ENCODE assay signal across 8 cellular contexts in genomic region chr4:185265942-185266341, GRCh38. TPM values are rescaled to one million over a fixed set of nuclear protein-coding genes. Genes with fewer than 3 reads are reported as not detected.
DNase-seq lines count a peak whose midpoint lies in the region; ATAC-seq and TF ChIP-seq lines count a peak whose summit lies in the region.

No MANE protein-coding gene starts in this region.

- peaks cover 37% of the 10 kb centered on the region for H3K4me1 Mint-ChIP-seq in activated naive CD4-positive, alpha-beta T cell treated with anti-CD3 and anti-CD28 coated beads, Interleukin-2, amount 10 ng/mL, durations not matched to agents 7 days and 5 days
- peaks cover 25% of the 10 kb centered on the region for H3K4me1 Mint-ChIP-seq in activated naive CD4-positive, alpha-beta T cell treated with anti-CD3 and anti-CD28 coated beads for 36 hours (ENCODE audit: low read depth)

- H3K36me3 ChIP-seq in colonic mucosa, result no peaks in the 10 kb centered on the region

- H3K27ac Mint-ChIP-seq in activated naive CD4-positive, alpha-beta T cell treated with anti-CD3 and anti-CD28 coated beads, Interleukin-2, amount 10 ng/mL, durations not matched to agents 7 days and 5 days, result peak overlapping the region; percentile 31
- no peak overlapping the region for H3K27ac Mint-ChIP-seq in activated naive CD4-positive, alpha-beta T cell treated with anti-CD3 and anti-CD28 coated beads for 36 hours

- H3K4me3 ChIP-seq in skeletal muscle cell (ENCODE audit: low read depth, low read length) (no peak overlapping the region), colonic mucosa (no peak overlapping the region)

- CTCF ChIA-PET in activated naive CD4-positive, alpha-beta T cell treated with anti-CD3 and anti-CD28 coated beads, Interleukin-2, amount 10 ng/mL, durations not matched to agents 7 days and 5 days (lab: Charles Lee), result interaction anchor here (0.9 kb wide), 1 partner anchor 61 kb away, joined by 3 read pairs; no protein-coding TSS in a partner anchor
- CTCF ChIA-PET in activated naive CD4-positive, alpha-beta T cell treated with anti-CD3 and anti-CD28 coated beads for 36 hours (lab: Charles Lee), result interaction anchor here (0.7 to 1.3 kb wide), 2 partner anchors 12 to 38 kb away, joined by 4 read pairs; no protein-coding TSS in a partner anchor

- no peak overlapping the region for H3K9ac ChIP-seq in colonic mucosa (ENCODE audit: low read depth in 2 of 2, low read length in 2 of 2)

- H3K9me3 ChIP-seq in colonic mucosa, result no peaks in the 10 kb centered on the region

- no peak for TF ChIP-seq CTCF in colonic mucosa (IDR thresholded peaks at IDR 0.05)

- H3K4me1 ChIP-seq in colonic mucosa, result no peaks in the 10 kb centered on the region

- H3K4me3 Mint-ChIP-seq in activated naive CD4-positive, alpha-beta T cell treated with anti-CD3 and anti-CD28 coated beads, Interleukin-2, amount 10 ng/mL, durations not matched to agents 7 days and 5 days, result no peak overlapping the region
- no peak overlapping the region for H3K4me3 Mint-ChIP-seq in activated naive CD4-positive, alpha-beta T cell treated with anti-CD3 and anti-CD28 coated beads for 36 hours

- peaks cover 33% of the 10 kb centered on the region for H3K36me3 Mint-ChIP-seq in activated naive CD4-positive, alpha-beta T cell treated with anti-CD3 and anti-CD28 coated beads, Interleukin-2, amount 10 ng/mL, durations not matched to agents 7 days and 5 days
- peaks cover 23% of the 10 kb centered on the region for H3K36me3 Mint-ChIP-seq in activated naive CD4-positive, alpha-beta T cell treated with anti-CD3 and anti-CD28 coated beads for 36 hours (ENCODE audit: low read depth)

- intact Hi-C loops in activated naive CD4-positive, alpha-beta T cell treated with anti-CD3 and anti-CD28 coated beads for 36 hours (cut with micrococcal nuclease), result no loop called here
- intact Hi-C loops in colonic mucosa (cut with DNase I), result no loop called here

- no peak for DNase-seq in activated naive CD4-positive, alpha-beta T cell treated with anti-CD3 and anti-CD28 coated beads, Interleukin-2, amount 10 ng/mL, durations not matched to agents 7 days and 5 days
- no peak for DNase-seq in activated naive CD4-positive, alpha-beta T cell treated with anti-CD3 and anti-CD28 coated beads for 36 hours
- DNase-seq in skeletal muscle cell (ENCODE audit: low read depth), result peak; percentile 41
- DNase-seq in colonic mucosa, result no peak
- DNase-seq in NCI-H2227 (lab: John Stamatoyannopoulos, UW; ENCODE audit: unreplicated experiment), result no peak

- no peak overlapping the region for H3K27ac ChIP-seq in colonic mucosa

- ATAC-seq in HG03066 (IDR thresholded peaks at IDR 0.05; ENCODE audit: low read depth, unreplicated experiment) (peak; percentile 75), SK-N-SH treated with all-trans-retinoic acid at 6 μM for 48 hours (peak; percentile 95), HG03439 (IDR thresholded peaks at IDR 0.05; ENCODE audit: unreplicated experiment) (no peak)

- no peaks in the 10 kb centered on the region for H3K27me3 Mint-ChIP-seq in activated naive CD4-positive, alpha-beta T cell treated with anti-CD3 and anti-CD28 coated beads, Interleukin-2, amount 10 ng/mL, durations not matched to agents 7 days and 5 days
- H3K27me3 Mint-ChIP-seq in activated naive CD4-positive, alpha-beta T cell treated with anti-CD3 and anti-CD28 coated beads for 36 hours (ENCODE audit: low read depth), result no peaks in the 10 kb centered on the region

- H3K27me3 ChIP-seq in colonic mucosa, result no peaks in the 10 kb centered on the region

- no peaks in the 10 kb centered on the region for H3K9me3 Mint-ChIP-seq in activated naive CD4-positive, alpha-beta T cell treated with anti-CD3 and anti-CD28 coated beads, Interleukin-2, amount 10 ng/mL, durations not matched to agents 7 days and 5 days
- H3K9me3 Mint-ChIP-seq in activated naive CD4-positive, alpha-beta T cell treated with anti-CD3 and anti-CD28 coated beads for 36 hours, result no peaks in the 10 kb centered on the region

TF ChIP-seq in SK-N-SH treated with all-trans-retinoic acid at 6 μM for 48 hours, 23 proteins besides CTCF, POLR2A, EP300 and RAD21:
- TF ChIP-seq PPARA (CRISPR knock-in tag; IDR thresholded peaks at IDR 0.05; ENCODE audit: borderline replicate concordance), result no peak
TF ChIP-seq in SK-N-SH treated with all-trans-retinoic acid at 6 μM for 48 hours: peak in this region for 0.

RNA-seq across cellular contexts. Expression of gene SNX25, which starts 56.5 kb away (rescaled TPM):
- 10 to 100 TPM; 11.0 to 14.6 TPM for total RNA-seq in activated naive CD4-positive, alpha-beta T cell treated with anti-CD3 and anti-CD28 coated beads for 36 hours
- 10 to 100 TPM; 13.3 to 30.6 TPM for total RNA-seq in colonic mucosa
